ENCODE assay signal across 20 cellular contexts in genomic region chr3:72442755-72443154, GRCh38. TPM values are rescaled to one million over a fixed set of nuclear protein-coding genes. Genes with fewer than 3 reads are reported as not detected.
DNase-seq lines count a peak whose midpoint lies in the region; ATAC-seq, FAIRE-seq and TF ChIP-seq lines count a peak whose summit lies in the region.
"Had no signal": no experiment of that assay in that cellular context is flagged by ENCODE, and none has a peak within 500 bp of the region (broad histone marks: within the 10 kb centered on the region; RNA-seq: fewer than 3 reads in every experiment).

No MANE protein-coding gene starts in this region.

- TF ChIP-seq CTCF in HepG2 (CRISPR knock-in tag; IDR thresholded peaks at IDR 0.05) (no peak), right lobe of liver (IDR thresholded peaks at IDR 0.05) (no peak), GM23338 (conservative IDR thresholded peaks at IDR 0.05; ENCODE audit: low read depth in 2 of 2) (no peak), GM12878 (IDR thresholded peaks at IDR 0.05 in 2 of 3, conservative IDR thresholded peaks at IDR 0.05 in 1 of 3; ENCODE audit: control insufficient read depth in 2 of 3, extremely low read depth in 1 of 3, insufficient read depth in 1 of 3, low read depth in 3 of 3, low read length in 3 of 3) (no peak), prostate gland (IDR thresholded peaks at IDR 0.05) (no peak)

- H3K27ac ChIP-seq in HepG2 (ENCODE audit: extremely low read length, insufficient read depth, low read length) (no peak overlapping the region), right lobe of liver (no peak overlapping the region), GM23338 (ENCODE audit: low read depth) (no peak overlapping the region), GM12878 (ENCODE audit: control insufficient read depth, insufficient read depth) (no peak overlapping the region), prostate gland (no peak overlapping the region)
- H3K27ac ChIP-seq: brain microvascular endothelial cell, skin epidermis had no signal

- no peak overlapping the region for H2AFZ ChIP-seq in HepG2 (ENCODE audit: low read length)
- no peak overlapping the region for H2AFZ ChIP-seq in GM23338
- no peak overlapping the region for H2AFZ ChIP-seq in GM12878 (ENCODE audit: control insufficient read depth, low read depth, low read length)

- peaks cover 5% of the 10 kb centered on the region for H3K27me3 Mint-ChIP-seq in GM23338 (ENCODE audit: insufficient read depth, low read depth, poor library complexity)
- H3K27me3 Mint-ChIP-seq in stimulated activated naive CD8-positive, alpha-beta T cell treated with anti-CD3 and anti-CD28 coated beads, Interleukin-15, amount 100 ng/mL, for 72 hours = no peaks in the 10 kb centered on the region

- peaks cover 88% of the 10 kb centered on the region for H4K20me1 ChIP-seq in HepG2 (ENCODE audit: insufficient read depth, low read length)
- peaks cover 80% of the 10 kb centered on the region for H4K20me1 ChIP-seq in GM23338 (replicated peaks; ENCODE audit: insufficient read depth)
- H4K20me1 ChIP-seq in GM12878 (ENCODE audit: control insufficient read depth, insufficient read depth) = peaks cover 10% of the 10 kb centered on the region

- peaks cover 58% of the 10 kb centered on the region for H3K4me1 Mint-ChIP-seq in GM23338
- H3K4me1 Mint-ChIP-seq in stimulated activated naive CD8-positive, alpha-beta T cell treated with anti-CD3 and anti-CD28 coated beads, Interleukin-15, amount 100 ng/mL, for 72 hours = peaks cover 85% of the 10 kb centered on the region

- DNase-seq in HepG2 (ENCODE audit: low spot score) (no peak), right lobe of liver (no peak), GM23338 (ENCODE audit: low spot score) (no peak), GM12878 (ENCODE audit: low read depth, low spot score) (no peak), prostate gland (ENCODE audit: low spot score) (no peak)
- no peak for DNase-seq in stimulated activated naive CD8-positive, alpha-beta T cell treated with anti-CD3 and anti-CD28 coated beads, Interleukin-15, amount 100 ng/mL, for 72 hours
- DNase-seq in activated CD4-positive, CD25-positive, alpha-beta regulatory T cell treated with anti-CD3 and anti-CD28 coated beads, Interleukin-2, amount 50 U/mL, for 72 hours = no peak
- DNase-seq: activated CD4-positive, alpha-beta T cell treated with anti-CD3 and anti-CD28 coated beads, Interleukin-2, amount 50 U/mL, for 1 hour; activated T-cell treated with anti-CD3 and anti-CD28 coated beads, Interleukin-2, amount 50 U/mL, for 1 hour; brain microvascular endothelial cell; left cardiac atrium; mesendoderm; NCI-H748 treated with DMSO at 0.1 percent for 48 hours; Right ventricle myocardium superior had no signal

- in situ Hi-C loops in HepG2 (cut with HindIII; ENCODE audit: extremely low pct_ligation_motif_present, low pct_unique_long_range_greater_than_20kb) (no loop called here), GM12878 (cut with MboI) (no loop called here)

- H3K4me2 ChIP-seq in HepG2 (ENCODE audit: low read depth, low read length) (peak overlapping the region; percentile 78; the same call in 1 of the 2 replicates), GM23338 (peak overlapping the region; percentile 88; the same call in 1 of the 2 replicates), GM12878 (ENCODE audit: control insufficient read depth, insufficient read depth) (peak overlapping the region; percentile 28)

- H3K9me3 Mint-ChIP-seq in GM23338 = no peaks in the 10 kb centered on the region
- no peaks in the 10 kb centered on the region for H3K9me3 Mint-ChIP-seq in stimulated activated naive CD8-positive, alpha-beta T cell treated with anti-CD3 and anti-CD28 coated beads, Interleukin-15, amount 100 ng/mL, for 72 hours
- H3K9me3 Mint-ChIP-seq: neural crest cell had no signal

- 95% methylated on average over 4 of the region's 4 CpGs for WGBS in HepG2 (ENCODE audit: low lambda C conversion rate)
- 88% methylated on average over 4 of the region's 4 CpGs for WGBS in right lobe of liver (ENCODE audit: insufficient coverage, low coverage, low lambda C conversion rate, missing lambda C conversion rate)
- WGBS in GM12878 (ENCODE audit: insufficient coverage, insufficient replicate concordance, low lambda C conversion rate, missing lambda C conversion rate) = 89% methylated on average over 4 of the region's 4 CpGs
- WGBS in prostate gland = 84% methylated on average over 4 of the region's 4 CpGs

- no peak overlapping the region for H3K9ac ChIP-seq in HepG2 (ENCODE audit: insufficient read depth, low read depth, low read length)
- no peak overlapping the region for H3K9ac ChIP-seq in GM12878 (ENCODE audit: control insufficient read depth, insufficient read depth, low read length)

- H3K9me3 ChIP-seq in HepG2 (ENCODE audit: low read length) (no peaks in the 10 kb centered on the region), right lobe of liver (no peaks in the 10 kb centered on the region), GM12878 (replicated peaks; ENCODE audit: control insufficient read depth, insufficient read depth, low read length) (no peaks in the 10 kb centered on the region), prostate gland (no peaks in the 10 kb centered on the region)

- no peak for ATAC-seq in HepG2
- ATAC-seq in right lobe of liver = no peak
- ATAC-seq in GM23338 = no peak
- ATAC-seq in GM12878 = no peak
- no peak for ATAC-seq in stimulated activated naive CD8-positive, alpha-beta T cell treated with anti-CD3 and anti-CD28 coated beads, Interleukin-15, amount 100 ng/mL, for 72 hours
- no peak for ATAC-seq in HG03280 (IDR thresholded peaks at IDR 0.05; ENCODE audit: unreplicated experiment)
- ATAC-seq: left cardiac atrium had no signal

- H3K79me2 ChIP-seq in HepG2 (ENCODE audit: insufficient read depth, low read length) = peaks cover 89% of the 10 kb centered on the region
- peaks cover 90% of the 10 kb centered on the region for H3K79me2 ChIP-seq in GM23338 (replicated peaks; ENCODE audit: insufficient read depth)
- peaks cover 82% of the 10 kb centered on the region for H3K79me2 ChIP-seq in GM12878 (ENCODE audit: control insufficient read depth, insufficient read depth, low read length)

- BruUV-seq in HepG2 (replicated peaks; lab: Mats Ljungman, UMichigan) (no TSS peak), GM12878 (replicated peaks; lab: Mats Ljungman, UMichigan) (no TSS peak)

- intact Hi-C loops in HepG2 (cut with micrococcal nuclease; ENCODE audit: unreplicated experiment) (no loop called here), right lobe of liver (cut with DNase I) (no loop called here), GM12878 (cut with micrococcal nuclease; ENCODE audit: unreplicated experiment) (loop anchor here (5.0 to 10.0 kb wide), 5 partner anchors 140 to 568 kb away; no protein-coding TSS in a partner anchor), prostate gland (cut with DNase I) (loop anchor here (10.0 kb wide), 5 partner anchors 98 to 488 kb away; no protein-coding TSS in a partner anchor)

- peaks cover 21% of the 10 kb centered on the region for H3K36me3 Mint-ChIP-seq in GM23338 (ENCODE audit: low read depth)

- TF ChIP-seq RAD21 in HepG2 (CRISPR knock-in tag; IDR thresholded peaks at IDR 0.05) (no peak), GM12878 (IDR thresholded peaks at IDR 0.05; ENCODE audit: insufficient read depth, low read depth, low read length) (no peak)

- RAD21 ChIA-PET in GM12878 (lab: Charles Lee; ENCODE audit: unreplicated experiment) = interaction anchor here (0.8 to 2.1 kb wide), 4 partner anchors 18 to 342 kb away, joined by 3 to 10 read pairs (median 4); no protein-coding TSS in a partner anchor

- POLR2A ChIA-PET in HepG2 (lab: Yijun Ruan, JAX) (no interaction called here), GM12878 (lab: Charles Lee) (interaction anchor here (0.6 to 1.0 kb wide), 2 partner anchors 17 to 364 kb away, joined by 3 read pairs; no protein-coding TSS in a partner anchor)

- FAIRE-seq in HepG2 (lab: Jason Lieb, UNC) (no peak), GM12878 (lab: Jason Lieb, UNC) (no peak)
- FAIRE-seq: colon, D721Med, endometrium had no signal

- TF ChIP-seq POLR2A in HepG2 (IDR thresholded peaks at IDR 0.05; ENCODE audit: insufficient read depth in 1 of 2, low read depth in 2 of 2, low read length in 2 of 2) (no peak), right lobe of liver (IDR thresholded peaks at IDR 0.05) (no peak), GM12878 (IDR thresholded peaks at IDR 0.05; ENCODE audit: low read depth, low read length) (no peak), prostate gland (IDR thresholded peaks at IDR 0.05) (no peak)

- no peak for TF ChIP-seq EP300 in HepG2 (IDR thresholded peaks at IDR 0.05; ENCODE audit: low read depth in 2 of 2, low read length in 2 of 2)
- no peak for TF ChIP-seq EP300 in HepG2 (CRISPR knock-in tag; IDR thresholded peaks at IDR 0.05; ENCODE audit: borderline replicate concordance)
- no peak for TF ChIP-seq EP300 in GM12878 (IDR thresholded peaks at IDR 0.05; ENCODE audit: borderline replicate concordance in 1 of 2, control insufficient read depth in 1 of 2, low read depth in 2 of 2, low read length in 2 of 2)

- H3F3A ChIP-seq in GM23338 (replicated peaks; ENCODE audit: low read depth) = peaks cover 1% of the 10 kb centered on the region; the same call in 1 of the 2 replicates

- H3K27ac Mint-ChIP-seq in GM23338 = no peak overlapping the region
- H3K27ac Mint-ChIP-seq in stimulated activated naive CD8-positive, alpha-beta T cell treated with anti-CD3 and anti-CD28 coated beads, Interleukin-15, amount 100 ng/mL, for 72 hours = no peak overlapping the region

- CTCF ChIA-PET in HepG2 (lab: Yijun Ruan, JAX; ENCODE audit: low intra/inter-chr PET ratio, low total read pairs) = no interaction called here
- CTCF ChIA-PET in GM12878 (lab: Yijun Ruan, JAX) = interaction anchor here (0.9 kb wide), 1 partner anchor 487 kb away, joined by 3 read pairs; no protein-coding TSS in a partner anchor

- H3K4me3 ChIP-seq in HepG2 (replicated peaks in 1 of 3; ENCODE audit: insufficient read depth in 1 of 3, low read depth in 2 of 3, low read length in 3 of 3) (no peak overlapping the region), right lobe of liver (no peak overlapping the region), GM23338 (no peak overlapping the region), GM12878 (peak overlapping the region; percentile 17; the same call in 1 of the 2 replicates), prostate gland (no peak overlapping the region)
- H3K4me3 ChIP-seq: skin epidermis had no signal

- H3K27me3 ChIP-seq in HepG2 (ENCODE audit: control insufficient read depth in 1 of 2, insufficient read depth in 2 of 2, low read length in 2 of 2) (peaks cover 0 to 2% of the 10 kb centered on the region in 2 experiments; a peak in 1 of 5 replicates), right lobe of liver (no peaks in the 10 kb centered on the region), GM23338 (ENCODE audit: insufficient read depth) (peaks cover 1% of the 10 kb centered on the region), GM12878 (replicated peaks in 1 of 2; ENCODE audit: control insufficient read depth in 2 of 2, insufficient read depth in 2 of 2, low read length in 1 of 2) (no peaks in the 10 kb centered on the region), prostate gland (replicated peaks; ENCODE audit: insufficient read depth) (no peaks in the 10 kb centered on the region)
- H3K27me3 ChIP-seq: brain microvascular endothelial cell had no signal

- no peaks in the 10 kb centered on the region for H3K9me2 ChIP-seq in GM23338 (ENCODE audit: insufficient read depth)

- H3K36me3 ChIP-seq in HepG2 (replicated peaks in 1 of 2; ENCODE audit: control insufficient read depth in 1 of 2, insufficient read depth in 2 of 2, low read length in 2 of 2) (peaks cover 8 to 15% of the 10 kb centered on the region in 2 experiments; a peak in 4 of 5 replicates), right lobe of liver (no peaks in the 10 kb centered on the region), GM23338 (ENCODE audit: insufficient read depth) (no peaks in the 10 kb centered on the region), GM12878 (ENCODE audit: control insufficient read depth in 2 of 2, insufficient read depth in 2 of 2, low read length in 1 of 2) (peaks cover 0 to 6% of the 10 kb centered on the region in 2 experiments; a peak in 3 of 4 replicates), prostate gland (no peaks in the 10 kb centered on the region)
- H3K36me3 ChIP-seq: brain microvascular endothelial cell had no signal

- SMC1A ChIA-PET in GM12878 (lab: Charles Lee; ENCODE audit: uncharacterized antibody, unreplicated experiment) = interaction anchor here (0.6 to 4.3 kb wide), 10 partner anchors 13 to 278 kb away, joined by 3 to 41 read pairs (median 6); no protein-coding TSS in a partner anchor

- H3K4me3 Mint-ChIP-seq in GM23338 = no peak overlapping the region
- peak overlapping the region; percentile 24 to 37 for H3K4me3 Mint-ChIP-seq in stimulated activated naive CD8-positive, alpha-beta T cell treated with anti-CD3 and anti-CD28 coated beads, Interleukin-15, amount 100 ng/mL, for 72 hours

- H3K4me1 ChIP-seq in HepG2 (ENCODE audit: insufficient read depth, low read length) = peaks cover 60% of the 10 kb centered on the region
- peaks cover 0 to 23% (median 4%) of the 10 kb centered on the region in 4 donors for H3K4me1 ChIP-seq in right lobe of liver
- peaks cover 59% of the 10 kb centered on the region for H3K4me1 ChIP-seq in GM23338 (ENCODE audit: insufficient read depth)
- peaks cover 32% of the 10 kb centered on the region for H3K4me1 ChIP-seq in GM12878 (ENCODE audit: control insufficient read depth, insufficient read depth, low read length)
- peaks cover 14% of the 10 kb centered on the region for H3K4me1 ChIP-seq in prostate gland (replicated peaks)

RNA-seq across cellular contexts. Expression of gene RYBP, which starts 3.7 kb away (rescaled TPM):
- total RNA-seq in HepG2 (2016; rRNA removed; fragmentation: Illumina TruSeq; extraction: Trizol) = 6.1 and 13.2 TPM in 2 replicates
- 1.0 and 1.2 TPM in 2 replicates for total RNA-seq in HepG2 (2016; cell fraction: cytosol; rRNA removed; fragmentation: Illumina TruSeq; extraction: Trizol; ENCODE audit: low read depth)
- total RNA-seq in HepG2 (2016; cell fraction: insoluble cytoplasmic fraction; rRNA removed; fragmentation: Illumina TruSeq; extraction: Trizol) = 6.3 and 12.2 TPM in 2 replicates
- total RNA-seq in HepG2 (2016; cell fraction: membrane; rRNA removed; fragmentation: Illumina TruSeq; extraction: Trizol) = 7.7 and 7.8 TPM in 2 replicates
- 8.8 and 10.1 TPM in 2 replicates for total RNA-seq in HepG2 (2016; cell fraction: nucleus; rRNA removed; fragmentation: Illumina TruSeq; extraction: Trizol)
- polyA plus RNA-seq in HepG2 (2011; rRNA removed) = 8.0 and 10.7 TPM in 2 replicates
- polyA plus RNA-seq in HepG2 (2011; cell fraction: cytosol; rRNA removed) = 4.9 and 7.5 TPM in 2 replicates
- 5.2 and 6.1 TPM in 2 replicates for polyA plus RNA-seq in HepG2 (2011; cell fraction: nucleus; rRNA removed)
- 15.4 and 18.6 TPM in 2 replicates for polyA plus RNA-seq in HepG2 (2012)
- polyA plus RNA-seq in HepG2 (2016; cell fraction: cytosol; fragmentation: Illumina TruSeq; extraction: Trizol; ENCODE audit: low read depth) = 1.4 TPM in 2 replicates
- polyA plus RNA-seq in HepG2 (2016; cell fraction: insoluble cytoplasmic fraction; fragmentation: Illumina TruSeq; extraction: Trizol; ENCODE audit: low read depth) = 16.6 TPM in 2 replicates
- polyA plus RNA-seq in HepG2 (2016; cell fraction: membrane; fragmentation: Illumina TruSeq; extraction: Trizol; ENCODE audit: low read depth) = 6.0 and 6.1 TPM in 2 replicates
- 13.8 and 14.7 TPM in 2 replicates for polyA plus RNA-seq in HepG2 (2016; cell fraction: nucleus; fragmentation: Illumina TruSeq; extraction: Trizol; ENCODE audit: insufficient read depth, low read depth)
- polyA minus RNA-seq in HepG2 (2011; rRNA and poly(A)+ RNA removed; ENCODE audit: low replicate concordance) = 2.2 and 5.2 TPM in 2 replicates
- polyA minus RNA-seq in HepG2 (2011; cell fraction: cytosol; rRNA and poly(A)+ RNA removed) = 13.5 and 13.7 TPM in 2 replicates
- polyA minus RNA-seq in HepG2 (2011; cell fraction: nucleus; rRNA and poly(A)+ RNA removed) = 17.0 and 23.4 TPM in 2 replicates
- total RNA-seq in right lobe of liver = 1 to 10 TPM; 4.2 to 8.7 (median 5.4) TPM
- 23.8 and 26.7 TPM in 2 replicates for total RNA-seq in GM23338 (2014; rRNA removed; shearing (Covaris generic))
- 13.6 and 13.9 TPM in 2 replicates for polyA plus RNA-seq in GM23338 (2016; fragmentation: Nextera tagmentation; extraction: Ambion mirVana)
- total RNA-seq in GM12878 (2013; cell fraction: nucleolus; rRNA removed) = 19.3 and 19.4 TPM in 2 replicates
- 3.7 and 4.1 TPM in 2 replicates for total RNA-seq in GM12878 (2014; rRNA removed)
- total RNA-seq in GM12878 (2014; rRNA removed; fragmentation: Illumina TruSeq; extraction: Trizol) = 6.6 and 6.8 TPM in 2 replicates
- 6.3 and 6.9 TPM in 2 replicates for total RNA-seq in GM12878 (2021)
- 4.0 TPM for polyA plus RNA-seq in GM12878 (2011; ENCODE audit: low read depth)
- polyA plus RNA-seq in GM12878 (2011; rRNA removed) = 14.4 and 18.1 TPM in 2 replicates
- polyA plus RNA-seq in GM12878 (2011; cell fraction: cytosol; rRNA removed) = 4.8 and 6.7 TPM in 2 replicates
- 7.5 TPM in 2 replicates for polyA plus RNA-seq in GM12878 (2011; cell fraction: nucleus; rRNA removed)
- polyA plus RNA-seq in GM12878 (2012) = 6.3 and 9.8 TPM in 2 replicates
- 8.8 and 9.3 TPM in 2 replicates for polyA plus RNA-seq in GM12878 (2014; fragmentation: Illumina TruSeq; extraction: Trizol)
- polyA plus RNA-seq in GM12878 (2014; fragmentation: Nextera tagmentation; extraction: Ambion mirVana) = 1 to 10 TPM; 2.4 to 3.3 TPM
- polyA plus RNA-seq in GM12878 (2014; rRNA removed) = 3.8 and 4.4 TPM in 2 replicates
- polyA plus RNA-seq in GM12878 (2016; fragmentation: Nextera tagmentation; extraction: Ambion mirVana) = 1 to 10 TPM; 1.2 to 1.3 TPM
- 8.2 and 11.0 TPM in 2 replicates for polyA minus RNA-seq in GM12878 (2011; rRNA and poly(A)+ RNA removed)
- 4.9 and 5.8 TPM in 2 replicates for polyA minus RNA-seq in GM12878 (2011; cell fraction: cytosol; rRNA and poly(A)+ RNA removed)
- 7.7 and 9.3 TPM in 2 replicates for polyA minus RNA-seq in GM12878 (2011; cell fraction: nucleus; rRNA and poly(A)+ RNA removed)
- 10 to 100 TPM; 14.6 to 18.2 TPM for total RNA-seq in prostate gland

Comparison
In these comparisons a context has a peak if more than half of its experiments do, and no peak if none do; other contexts are left out.
1. H3K4me2 ChIP-seq: peak in every context shown above with its lines; median percentile 88 in GM23338; 78 in HepG2; 28 in GM12878.
2. intact Hi-C loops: an anchor here in GM12878 (5.0 to 10.0 kb wide) and prostate gland (10.0 kb wide); none called in HepG2 and right lobe of liver.